In the genomic region with DNA sequence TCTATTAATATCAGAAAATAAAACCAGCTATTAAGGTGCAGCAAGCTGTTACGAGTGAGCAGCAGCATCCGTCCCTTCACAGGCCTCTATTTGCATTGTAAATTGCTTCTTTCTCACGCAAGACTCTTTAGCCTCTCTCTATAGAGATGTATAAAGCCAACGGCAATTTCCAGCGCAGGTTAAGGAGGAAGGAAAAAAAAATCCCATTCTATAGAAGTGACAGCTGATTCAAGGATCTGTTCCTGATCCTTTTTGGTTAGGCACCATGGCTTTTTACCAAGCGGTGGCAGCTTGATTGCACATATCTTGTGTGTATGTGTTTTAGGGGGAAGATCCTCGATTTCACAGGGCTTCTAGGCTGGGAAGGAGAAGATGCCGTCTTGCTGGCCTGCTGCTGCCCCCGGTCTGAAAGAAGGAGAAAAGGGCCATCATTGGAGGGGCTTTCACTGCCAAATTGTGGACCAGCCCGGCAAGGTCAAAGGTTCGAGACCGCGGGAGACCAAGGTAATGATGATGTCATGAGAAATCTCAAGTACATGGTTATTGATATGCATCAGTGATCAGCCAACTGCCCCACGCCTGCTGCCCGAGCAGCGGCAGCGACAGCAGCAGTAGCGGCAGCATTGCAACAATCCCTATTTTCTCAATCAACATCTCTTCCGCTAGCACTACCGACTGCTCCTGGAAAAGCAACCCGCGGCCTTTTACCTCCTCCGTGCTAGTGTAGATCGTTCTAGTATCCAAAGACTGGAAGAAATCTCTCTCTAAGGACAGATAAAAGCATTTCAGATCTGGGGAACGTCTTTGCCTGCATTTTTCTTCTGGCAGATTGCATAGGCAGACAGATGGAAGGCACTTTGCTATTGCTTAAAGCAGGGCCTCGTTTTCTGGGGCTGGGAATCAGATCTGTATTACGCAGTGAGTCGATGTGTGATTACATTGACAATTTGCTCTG, we compare ENCODE assay signal across 1 cellular context.
TF ChIP-seq lines count a peak whose summit lies in the region.

No MANE protein-coding gene starts in this region.

TF ChIP-seq in H1, 55 proteins besides CTCF, POLR2A, EP300 and RAD21 (continued from another document):
- TF ChIP-seq EZH2 (IDR thresholded peaks at IDR 0.05; ENCODE audit: low read depth, low read length, severe bottlenecking) (peak; percentile 58), SP1 (IDR thresholded peaks at IDR 0.05; ENCODE audit: low read depth, low read length) (peak; percentile 80), SIN3A (conservative IDR thresholded peaks at IDR 0.05 in 1 of 2, IDR thresholded peaks at IDR 0.05 in 1 of 2; ENCODE audit: low read depth in 1 of 2, low read length in 2 of 2) (0 out of 4 replicates have a peak, but pooled peaks of 1 of the 2 experiments have one; percentile 40), CTBP2 (IDR thresholded peaks at IDR 0.05; ENCODE audit: borderline replicate concordance, insufficient read depth, insufficient read length, low read length) (peak; percentile 27), POU5F1 (IDR thresholded peaks at IDR 0.05; ENCODE audit: low read depth, low read length) (peak; percentile 92), SP2 (IDR thresholded peaks at IDR 0.05; ENCODE audit: low read length) (no peak), JUN (IDR thresholded peaks at IDR 0.05; ENCODE audit: low read depth, low read length) (no peak)
